Comparison of ENCODE assay signal across 15 cellular contexts in the genomic region with DNA sequence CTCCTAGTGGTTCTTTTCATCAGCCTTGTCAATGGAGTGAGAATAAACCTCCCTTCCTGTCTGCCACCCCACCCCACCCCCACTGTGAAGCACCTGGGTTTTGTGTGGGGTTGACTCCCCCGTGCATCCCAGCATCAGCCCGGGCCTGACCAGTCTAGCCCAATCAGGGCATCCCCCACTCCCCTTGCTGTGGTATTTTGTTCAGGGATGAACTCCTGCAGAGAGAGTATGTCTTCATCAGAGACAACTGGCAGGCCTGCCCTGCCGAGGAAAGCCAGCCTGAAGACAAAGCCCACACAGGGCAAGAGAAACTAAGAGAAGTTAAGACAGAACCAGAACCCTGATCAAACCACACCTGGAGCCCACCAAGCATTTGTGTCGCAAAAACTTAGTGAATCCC.
DNase-seq lines count a peak whose midpoint lies in the region; TF ChIP-seq lines count a peak whose summit lies in the region.
"Had no signal": no experiment of that assay in that cellular context is flagged by ENCODE, and none has a peak within 500 bp of the region (broad histone marks: within the 10 kb centered on the region; RNA-seq: fewer than 3 reads in every experiment).

No MANE protein-coding gene starts in this region.

- no peak overlapping the region for H4K8ac ChIP-seq in mesendoderm (ENCODE audit: low read depth, low read length)

- no peak overlapping the region for H3K27ac Mint-ChIP-seq in activated CD4-positive, alpha-beta T cell treated with anti-CD3 and anti-CD28 coated beads, Interleukin-2, amount 10 ng/mL, durations not matched to agents 24 days and 14 days
- peak overlapping the region; percentile 23 for H3K27ac Mint-ChIP-seq in endodermal cell
- no peak overlapping the region for H3K27ac Mint-ChIP-seq in progenitor cell of endocrine pancreas
- H3K27ac Mint-ChIP-seq: CD8-positive, alpha-beta memory T cell; HFFc6 had no signal

- no peak overlapping the region for H4K5ac ChIP-seq in mesendoderm (ENCODE audit: low read length)

- no peaks in the 10 kb centered on the region for H3K27me3 ChIP-seq in endodermal cell (ENCODE audit: control insufficient read depth, insufficient read depth, low read length, poor library complexity, severe bottlenecking)
- H3K27me3 ChIP-seq in mesendoderm (ENCODE audit: insufficient read depth, low read length, poor library complexity), result no peaks in the 10 kb centered on the region
- H3K27me3 ChIP-seq: BLaER1 had no signal

- H3K18ac ChIP-seq in mesendoderm (ENCODE audit: low read length), result no peak overlapping the region

- no peak overlapping the region for H3K4me3 ChIP-seq in endodermal cell (ENCODE audit: low read length)
- H3K4me3 ChIP-seq in mesendoderm (ENCODE audit: low read length), result no peak overlapping the region
- H3K4me3 ChIP-seq: BLaER1, GM23248 had no signal

- DNase-seq in activated CD4-positive, alpha-beta T cell treated with anti-CD3 and anti-CD28 coated beads, Interleukin-2, amount 10 ng/mL, durations not matched to agents 24 days and 14 days, result peak; percentile 39
- no peak for DNase-seq in activated CD4-positive, alpha-beta T cell treated with anti-CD3 and anti-CD28 coated beads, Interleukin-2, amount 50 U/mL, for 1 hour
- DNase-seq in endodermal cell, result no peak
- peak; percentile 19 for DNase-seq in mesendoderm
- DNase-seq in NCI-H1092 treated with DMSO at 0.1 percent for 48 hours (lab: John Stamatoyannopoulos, UW), result no peak
- DNase-seq in progenitor cell of endocrine pancreas (ENCODE audit: low spot score, unreplicated experiment), result no peak
- no peak for DNase-seq in NCI-H2227 (lab: John Stamatoyannopoulos, UW; ENCODE audit: unreplicated experiment)
- DNase-seq: 8988T; AML-193; CD8-positive, alpha-beta memory T cell; DMS53; GM23248; HCEC 1CT; HFFc6 had no signal

- no peaks in the 10 kb centered on the region for H3K36me3 Mint-ChIP-seq in activated CD4-positive, alpha-beta T cell treated with anti-CD3 and anti-CD28 coated beads, Interleukin-2, amount 10 ng/mL, durations not matched to agents 24 days and 14 days (ENCODE audit: low read depth)
- H3K36me3 Mint-ChIP-seq in endodermal cell (ENCODE audit: low read depth) (peaks cover 22% of the 10 kb centered on the region), progenitor cell of endocrine pancreas (ENCODE audit: insufficient read depth) (no peaks in the 10 kb centered on the region)
- H3K36me3 Mint-ChIP-seq: CD8-positive, alpha-beta memory T cell had no signal

- 50 to 78% methylated on average over 1 to 4 of the region's 4 CpGs for WGBS in endodermal cell (ENCODE audit: insufficient coverage in 1 of 2, insufficient read length in 1 of 2), 2 experiments
- no CpG with 5 or more reads among the region's 4 CpGs for WGBS in mesendoderm (ENCODE audit: extremely low coverage, insufficient coverage, low lambda C conversion rate)

- H3K36me3 ChIP-seq in endodermal cell (ENCODE audit: control insufficient read depth, insufficient read depth, low read length) (no peaks in the 10 kb centered on the region), mesendoderm (ENCODE audit: control insufficient read depth, insufficient read depth, low read length) (no peaks in the 10 kb centered on the region)
- H3K36me3 ChIP-seq: BLaER1 had no signal

- no peaks in the 10 kb centered on the region for H3K9me3 Mint-ChIP-seq in activated CD4-positive, alpha-beta T cell treated with anti-CD3 and anti-CD28 coated beads, Interleukin-2, amount 10 ng/mL, durations not matched to agents 24 days and 14 days
- H3K9me3 Mint-ChIP-seq in endodermal cell, result peaks cover 9% of the 10 kb centered on the region
- H3K9me3 Mint-ChIP-seq in progenitor cell of endocrine pancreas (ENCODE audit: low read depth), result peaks cover 4% of the 10 kb centered on the region
- H3K9me3 Mint-ChIP-seq: CD8-positive, alpha-beta memory T cell; HFFc6 had no signal

- H3K23ac ChIP-seq in mesendoderm (ENCODE audit: low read length), result no peak overlapping the region

- H3K27ac ChIP-seq in endodermal cell (ENCODE audit: low read depth, low read length), result no peak overlapping the region
- no peak overlapping the region for H3K27ac ChIP-seq in mesendoderm (ENCODE audit: low read depth, low read length)
- H3K27ac ChIP-seq: BLaER1, GM23248 had no signal

- no peaks in the 10 kb centered on the region for H3K4me1 Mint-ChIP-seq in activated CD4-positive, alpha-beta T cell treated with anti-CD3 and anti-CD28 coated beads, Interleukin-2, amount 10 ng/mL, durations not matched to agents 24 days and 14 days
- H3K4me1 Mint-ChIP-seq in endodermal cell, result peaks cover 9% of the 10 kb centered on the region
- H3K4me1 Mint-ChIP-seq in progenitor cell of endocrine pancreas (ENCODE audit: low read depth), result no peaks in the 10 kb centered on the region
- H3K4me1 Mint-ChIP-seq: CD8-positive, alpha-beta memory T cell had no signal

- no peaks in the 10 kb centered on the region for H3K79me1 ChIP-seq in mesendoderm (ENCODE audit: low read length)

- no peak overlapping the region for H3K4ac ChIP-seq in mesendoderm (ENCODE audit: low read depth, low read length)

- H3K9ac ChIP-seq in endodermal cell (ENCODE audit: extremely low read depth, low read length, poor library complexity, severe bottlenecking) (no peak overlapping the region), mesendoderm (ENCODE audit: low read length) (no peak overlapping the region)
- H3K9ac ChIP-seq: BLaER1, GM23248 had no signal

- H3K4me1 ChIP-seq in endodermal cell (ENCODE audit: control insufficient read depth, insufficient read depth, low read length) (no peaks in the 10 kb centered on the region), mesendoderm (ENCODE audit: control insufficient read depth, low read depth, low read length) (no peaks in the 10 kb centered on the region)
- H3K4me1 ChIP-seq: BLaER1 had no signal

- H3K56ac ChIP-seq in mesendoderm (ENCODE audit: low read length), result no peak overlapping the region

- H3K4me3 Mint-ChIP-seq in activated CD4-positive, alpha-beta T cell treated with anti-CD3 and anti-CD28 coated beads, Interleukin-2, amount 10 ng/mL, durations not matched to agents 24 days and 14 days, result no peak overlapping the region
- H3K4me3 Mint-ChIP-seq in endodermal cell, result no peak overlapping the region
- H3K4me3 Mint-ChIP-seq in progenitor cell of endocrine pancreas (ENCODE audit: low read depth), result no peak overlapping the region
- H3K4me3 Mint-ChIP-seq: CD8-positive, alpha-beta memory T cell; HFFc6 had no signal

- no peak overlapping the region for H2BK120ac ChIP-seq in mesendoderm (ENCODE audit: low read depth, low read length)

- H3K9me3 ChIP-seq in endodermal cell (ENCODE audit: control insufficient read depth, low read length), result no peaks in the 10 kb centered on the region
- H3K9me3 ChIP-seq: BLaER1 had no signal

- H3K27me3 Mint-ChIP-seq in activated CD4-positive, alpha-beta T cell treated with anti-CD3 and anti-CD28 coated beads, Interleukin-2, amount 10 ng/mL, durations not matched to agents 24 days and 14 days, result no peaks in the 10 kb centered on the region
- H3K27me3 Mint-ChIP-seq in endodermal cell (ENCODE audit: insufficient read depth) (no peaks in the 10 kb centered on the region), progenitor cell of endocrine pancreas (no peaks in the 10 kb centered on the region)

- no peak overlapping the region for H2AK5ac ChIP-seq in mesendoderm (ENCODE audit: low read length)

- H3K4me2 ChIP-seq in mesendoderm (ENCODE audit: low read length), result no peak overlapping the region
- H3K4me2 ChIP-seq: BLaER1 had no signal

- TF ChIP-seq CTCF in endodermal cell (conservative IDR thresholded peaks at IDR 0.05) (no peak), progenitor cell of endocrine pancreas (IDR thresholded peaks at IDR 0.05; ENCODE audit: unreplicated experiment) (no peak)

- no peaks in the 10 kb centered on the region for H3K79me2 ChIP-seq in mesendoderm (ENCODE audit: control insufficient read depth, insufficient read depth, low read length)

- no peak overlapping the region for H2BK15ac ChIP-seq in mesendoderm (replicated peaks; ENCODE audit: low read depth)

- intact Hi-C loops in activated CD4-positive, alpha-beta T cell treated with anti-CD3 and anti-CD28 coated beads, Interleukin-2, amount 10 ng/mL, durations not matched to agents 24 days and 14 days (cut with micrococcal nuclease), result no loop called here

- H2BK5ac ChIP-seq in mesendoderm (ENCODE audit: low read length), result no peak overlapping the region

Comparison
In these comparisons a context has a peak if more than half of its experiments do, and no peak if none do; other contexts are left out.
1. DNase-seq: peak in activated CD4-positive, alpha-beta T cell treated with anti-CD3 and anti-CD28 coated beads, Interleukin-2, amount 10 ng/mL, durations not matched to agents 24 days and 14 days (single experiment) and mesendoderm (single experiment); none in activated CD4-positive, alpha-beta T cell treated with anti-CD3 and anti-CD28 coated beads, Interleukin-2, amount 50 U/mL, for 1 hour (single experiment), endodermal cell (single experiment), NCI-H1092 treated with DMSO at 0.1 percent for 48 hours (single experiment), progenitor cell of endocrine pancreas (single experiment) and NCI-H2227 (single experiment).